ENCODE assay signal across 1 cellular context in the genomic region with DNA sequence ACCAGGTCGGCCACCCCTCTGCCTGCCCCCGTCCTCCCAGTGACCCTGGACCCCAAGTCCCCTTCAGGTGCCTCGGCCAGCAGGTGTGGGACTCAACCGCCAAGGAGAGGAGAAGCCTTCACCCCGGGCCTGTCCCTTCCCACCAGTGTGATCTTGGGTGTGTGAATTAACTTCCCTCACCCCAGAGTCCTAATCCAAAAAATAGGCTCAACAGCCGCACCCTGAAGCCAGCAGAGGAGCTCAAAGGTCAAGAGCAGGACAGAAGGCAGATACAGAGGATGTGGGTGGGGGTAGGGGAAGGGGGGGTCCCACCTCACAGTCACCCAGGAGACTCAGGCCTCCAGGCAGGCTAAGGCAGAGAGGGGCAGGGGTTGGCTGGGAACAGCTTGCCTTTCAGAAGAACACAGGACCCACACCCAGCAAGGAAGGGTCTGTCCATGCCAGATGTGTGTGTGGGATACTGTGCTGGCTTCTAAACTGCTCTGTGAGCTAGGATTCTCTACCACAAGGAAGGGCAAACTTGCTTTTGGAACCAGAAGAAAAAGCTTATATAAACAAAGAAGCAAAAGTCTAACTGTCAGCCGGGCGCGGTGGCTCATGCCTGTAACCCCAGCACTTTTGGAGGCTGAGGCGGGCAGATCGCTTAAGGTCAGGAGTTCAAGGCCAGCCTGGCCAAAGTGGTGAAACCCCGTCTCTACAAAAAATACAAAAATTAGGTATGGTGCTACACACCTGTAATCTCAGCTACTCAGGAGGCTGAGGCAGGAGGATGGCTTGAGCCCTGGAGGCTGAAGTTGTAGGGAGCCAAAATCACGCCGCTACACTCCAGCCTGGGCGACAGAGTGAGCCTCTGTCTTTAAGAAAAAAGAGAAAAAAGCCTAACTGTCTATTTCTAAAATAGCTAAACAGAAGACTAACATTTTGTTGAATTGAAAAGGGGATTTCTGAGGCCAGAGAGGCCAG.
A peak's percentile ranks its signal among the peaks of the same experiment; 100 is the strongest.
TF ChIP-seq lines count a peak whose summit lies in the region.

No MANE protein-coding gene starts in this region.

TF ChIP-seq in K562, 482 proteins besides CTCF, POLR2A, EP300 and RAD21 (continues in another document):
- TF ChIP-seq BACH1 (tag; IDR thresholded peaks at IDR 0.05) (no peak), PHTF2 (CRISPR knock-in tag; IDR thresholded peaks at IDR 0.05) (0 out of 2 replicates have a peak, but pooled peaks have one; percentile 54), ETV6 (IDR thresholded peaks at IDR 0.05; ENCODE audit: borderline replicate concordance in 1 of 2, low read depth in 2 of 2, low read length in 1 of 2) (no peak), ETV6 (CRISPR knock-in tag; IDR thresholded peaks at IDR 0.05; ENCODE audit: borderline replicate concordance) (no peak), PPARD (CRISPR knock-in tag; IDR thresholded peaks at IDR 0.05) (no peak), ZNF766 (CRISPR knock-in tag; conservative IDR thresholded peaks at IDR 0.05) (0 out of 2 replicates have a peak, but pooled peaks have one; percentile 30), ZNF143 (CRISPR knock-in tag; IDR thresholded peaks at IDR 0.05) (0 out of 2 replicates have a peak, but pooled peaks have one; percentile 37), TBP (optimal IDR thresholded peaks at IDR 0.05; ENCODE audit: low read depth, low read length) (peak; percentile 49), HOXB6 (CRISPR knock-in tag; IDR thresholded peaks at IDR 0.05; ENCODE audit: borderline replicate concordance) (0 out of 2 replicates have a peak, but pooled peaks have one; percentile 44), KAT7 (CRISPR knock-in tag; IDR thresholded peaks at IDR 0.05; ENCODE audit: borderline replicate concordance) (0 out of 2 replicates have a peak, but pooled peaks have one; percentile 35), SMARCE1 (IDR thresholded peaks at IDR 0.05) (no peak; the same call in 1 of the 2 replicates), EGR1 (conservative IDR thresholded peaks at IDR 0.05) (peak; percentile 45; the same call in 1 of the 2 replicates), MECOM (CRISPR knock-in tag; IDR thresholded peaks at IDR 0.05) (peak; percentile 17; the same call in 1 of the 2 replicates), SMAD1 (IDR thresholded peaks at IDR 0.05; ENCODE audit: low read depth, low read length, partially characterized antibody) (peak; percentile 20), ARID1B (IDR thresholded peaks at IDR 0.05) (peak; percentile 23; the same call in 1 of the 2 replicates), SIN3A (IDR thresholded peaks at IDR 0.05; ENCODE audit: borderline replicate concordance in 2 of 2, control insufficient read depth in 1 of 2, low read depth in 2 of 2, low read length in 2 of 2) (0 out of 4 replicates have a peak, but pooled peaks of 1 of the 2 experiments have one; percentile 3), ZBTB7A (IDR thresholded peaks at IDR 0.05; ENCODE audit: borderline replicate concordance, control insufficient read depth, low read depth, low read length) (peak; percentile 64; the same call in 1 of the 2 replicates), SP2 (IDR thresholded peaks at IDR 0.05; ENCODE audit: extremely low read depth, low read depth, low read length, poor library complexity, severe bottlenecking) (no peak), DPF2 (IDR thresholded peaks at IDR 0.05) (peak; percentile 17; the same call in 1 of the 2 replicates), CAMTA2 (CRISPR knock-in tag; conservative IDR thresholded peaks at IDR 0.05) (no peak), CBFA2T3 (IDR thresholded peaks at IDR 0.05) (peak; percentile 38), NR2C2 (CRISPR knock-in tag; IDR thresholded peaks at IDR 0.05) (no peak), NR2C2 (tag; IDR thresholded peaks at IDR 0.05) (peak; percentile 77), KDM1A (IDR thresholded peaks at IDR 0.05) (peak in 1 of 2 experiments; percentile 29; a peak in 1 of 4 replicates), POLR3G (IDR thresholded peaks at IDR 0.05; ENCODE audit: extremely low read depth, insufficient read length, insufficient replicate concordance) (no peak), ESRRA (IDR thresholded peaks at IDR 0.05; ENCODE audit: borderline replicate concordance, low read depth) (0 out of 2 replicates have a peak, but pooled peaks have one; percentile 8), FOXA3 (CRISPR knock-in tag; conservative IDR thresholded peaks at IDR 0.05 in 1 of 2, IDR thresholded peaks at IDR 0.05 in 1 of 2) (peak in 1 of 2 experiments; percentile 34; a peak in 1 of 4 replicates), ZNF12 (CRISPR knock-in tag; IDR thresholded peaks at IDR 0.05) (peak; percentile 38; the same call in 1 of the 2 replicates), RBBP5 (IDR thresholded peaks at IDR 0.05; ENCODE audit: borderline replicate concordance, insufficient read depth, low read length, poor library complexity, severe bottlenecking) (peak; percentile 7), MAZ (CRISPR knock-in tag; conservative IDR thresholded peaks at IDR 0.05 in 1 of 2, IDR thresholded peaks at IDR 0.05 in 1 of 2) (peak in 1 of 2 experiments; percentile 18; a peak in 1 of 4 replicates), POLR2AphosphoS5 (IDR thresholded peaks at IDR 0.05; ENCODE audit: control insufficient read depth, insufficient read depth, low read depth, low read length) (peak; percentile 30; the same call in 1 of the 2 replicates)
- TF ChIP-seq, protein P1, sequence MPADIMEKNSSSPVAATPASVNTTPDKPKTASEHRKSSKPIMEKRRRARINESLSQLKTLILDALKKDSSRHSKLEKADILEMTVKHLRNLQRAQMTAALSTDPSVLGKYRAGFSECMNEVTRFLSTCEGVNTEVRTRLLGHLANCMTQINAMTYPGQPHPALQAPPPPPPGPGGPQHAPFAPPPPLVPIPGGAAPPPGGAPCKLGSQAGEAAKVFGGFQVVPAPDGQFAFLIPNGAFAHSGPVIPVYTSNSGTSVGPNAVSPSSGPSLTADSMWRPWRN (IDR thresholded peaks at IDR 0.05; ENCODE audit: low read depth): no peak
- TF ChIP-seq, protein P2, sequence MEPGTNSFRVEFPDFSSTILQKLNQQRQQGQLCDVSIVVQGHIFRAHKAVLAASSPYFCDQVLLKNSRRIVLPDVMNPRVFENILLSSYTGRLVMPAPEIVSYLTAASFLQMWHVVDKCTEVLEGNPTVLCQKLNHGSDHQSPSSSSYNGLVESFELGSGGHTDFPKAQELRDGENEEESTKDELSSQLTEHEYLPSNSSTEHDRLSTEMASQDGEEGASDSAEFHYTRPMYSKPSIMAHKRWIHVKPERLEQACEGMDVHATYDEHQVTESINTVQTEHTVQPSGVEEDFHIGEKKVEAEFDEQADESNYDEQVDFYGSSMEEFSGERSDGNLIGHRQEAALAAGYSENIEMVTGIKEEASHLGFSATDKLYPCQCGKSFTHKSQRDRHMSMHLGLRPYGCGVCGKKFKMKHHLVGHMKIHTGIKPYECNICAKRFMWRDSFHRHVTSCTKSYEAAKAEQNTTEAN (CRISPR knock-in tag; IDR thresholded peaks at IDR 0.05): peak; percentile 57; the same call in 1 of the 2 replicates
- TF ChIP-seq, protein P3, sequence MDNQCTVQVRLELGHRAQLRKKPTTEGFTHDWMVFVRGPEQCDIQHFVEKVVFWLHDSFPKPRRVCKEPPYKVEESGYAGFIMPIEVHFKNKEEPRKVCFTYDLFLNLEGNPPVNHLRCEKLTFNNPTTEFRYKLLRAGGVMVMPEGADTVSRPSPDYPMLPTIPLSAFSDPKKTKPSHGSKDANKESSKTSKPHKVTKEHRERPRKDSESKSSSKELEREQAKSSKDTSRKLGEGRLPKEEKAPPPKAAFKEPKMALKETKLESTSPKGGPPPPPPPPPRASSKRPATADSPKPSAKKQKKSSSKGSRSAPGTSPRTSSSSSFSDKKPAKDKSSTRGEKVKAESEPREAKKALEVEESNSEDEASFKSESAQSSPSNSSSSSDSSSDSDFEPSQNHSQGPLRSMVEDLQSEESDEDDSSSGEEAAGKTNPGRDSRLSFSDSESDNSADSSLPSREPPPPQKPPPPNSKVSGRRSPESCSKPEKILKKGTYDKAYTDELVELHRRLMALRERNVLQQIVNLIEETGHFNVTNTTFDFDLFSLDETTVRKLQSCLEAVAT (IDR thresholded peaks at IDR 0.05): peak; percentile 22 to 41; a peak in 1 of 4 replicates
- TF ChIP-seq, protein P4, sequence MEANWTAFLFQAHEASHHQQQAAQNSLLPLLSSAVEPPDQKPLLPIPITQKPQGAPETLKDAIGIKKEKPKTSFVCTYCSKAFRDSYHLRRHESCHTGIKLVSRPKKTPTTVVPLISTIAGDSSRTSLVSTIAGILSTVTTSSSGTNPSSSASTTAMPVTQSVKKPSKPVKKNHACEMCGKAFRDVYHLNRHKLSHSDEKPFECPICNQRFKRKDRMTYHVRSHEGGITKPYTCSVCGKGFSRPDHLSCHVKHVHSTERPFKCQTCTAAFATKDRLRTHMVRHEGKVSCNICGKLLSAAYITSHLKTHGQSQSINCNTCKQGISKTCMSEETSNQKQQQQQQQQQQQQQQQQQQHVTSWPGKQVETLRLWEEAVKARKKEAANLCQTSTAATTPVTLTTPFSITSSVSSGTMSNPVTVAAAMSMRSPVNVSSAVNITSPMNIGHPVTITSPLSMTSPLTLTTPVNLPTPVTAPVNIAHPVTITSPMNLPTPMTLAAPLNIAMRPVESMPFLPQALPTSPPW (CRISPR knock-in tag; IDR thresholded peaks at IDR 0.05): peak; percentile 68
- TF ChIP-seq, protein P5, sequence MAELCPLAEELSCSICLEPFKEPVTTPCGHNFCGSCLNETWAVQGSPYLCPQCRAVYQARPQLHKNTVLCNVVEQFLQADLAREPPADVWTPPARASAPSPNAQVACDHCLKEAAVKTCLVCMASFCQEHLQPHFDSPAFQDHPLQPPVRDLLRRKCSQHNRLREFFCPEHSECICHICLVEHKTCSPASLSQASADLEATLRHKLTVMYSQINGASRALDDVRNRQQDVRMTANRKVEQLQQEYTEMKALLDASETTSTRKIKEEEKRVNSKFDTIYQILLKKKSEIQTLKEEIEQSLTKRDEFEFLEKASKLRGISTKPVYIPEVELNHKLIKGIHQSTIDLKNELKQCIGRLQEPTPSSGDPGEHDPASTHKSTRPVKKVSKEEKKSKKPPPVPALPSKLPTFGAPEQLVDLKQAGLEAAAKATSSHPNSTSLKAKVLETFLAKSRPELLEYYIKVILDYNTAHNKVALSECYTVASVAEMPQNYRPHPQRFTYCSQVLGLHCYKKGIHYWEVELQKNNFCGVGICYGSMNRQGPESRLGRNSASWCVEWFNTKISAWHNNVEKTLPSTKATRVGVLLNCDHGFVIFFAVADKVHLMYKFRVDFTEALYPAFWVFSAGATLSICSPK (IDR thresholded peaks at IDR 0.05; ENCODE audit: borderline replicate concordance): no peak
- TF ChIP-seq, protein P6, sequence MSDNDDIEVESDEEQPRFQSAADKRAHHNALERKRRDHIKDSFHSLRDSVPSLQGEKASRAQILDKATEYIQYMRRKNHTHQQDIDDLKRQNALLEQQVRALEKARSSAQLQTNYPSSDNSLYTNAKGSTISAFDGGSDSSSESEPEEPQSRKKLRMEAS (CRISPR knock-in tag; IDR thresholded peaks at IDR 0.05): peak; percentile 54; the same call in 1 of the 2 replicates
- TF ChIP-seq, protein P7, sequence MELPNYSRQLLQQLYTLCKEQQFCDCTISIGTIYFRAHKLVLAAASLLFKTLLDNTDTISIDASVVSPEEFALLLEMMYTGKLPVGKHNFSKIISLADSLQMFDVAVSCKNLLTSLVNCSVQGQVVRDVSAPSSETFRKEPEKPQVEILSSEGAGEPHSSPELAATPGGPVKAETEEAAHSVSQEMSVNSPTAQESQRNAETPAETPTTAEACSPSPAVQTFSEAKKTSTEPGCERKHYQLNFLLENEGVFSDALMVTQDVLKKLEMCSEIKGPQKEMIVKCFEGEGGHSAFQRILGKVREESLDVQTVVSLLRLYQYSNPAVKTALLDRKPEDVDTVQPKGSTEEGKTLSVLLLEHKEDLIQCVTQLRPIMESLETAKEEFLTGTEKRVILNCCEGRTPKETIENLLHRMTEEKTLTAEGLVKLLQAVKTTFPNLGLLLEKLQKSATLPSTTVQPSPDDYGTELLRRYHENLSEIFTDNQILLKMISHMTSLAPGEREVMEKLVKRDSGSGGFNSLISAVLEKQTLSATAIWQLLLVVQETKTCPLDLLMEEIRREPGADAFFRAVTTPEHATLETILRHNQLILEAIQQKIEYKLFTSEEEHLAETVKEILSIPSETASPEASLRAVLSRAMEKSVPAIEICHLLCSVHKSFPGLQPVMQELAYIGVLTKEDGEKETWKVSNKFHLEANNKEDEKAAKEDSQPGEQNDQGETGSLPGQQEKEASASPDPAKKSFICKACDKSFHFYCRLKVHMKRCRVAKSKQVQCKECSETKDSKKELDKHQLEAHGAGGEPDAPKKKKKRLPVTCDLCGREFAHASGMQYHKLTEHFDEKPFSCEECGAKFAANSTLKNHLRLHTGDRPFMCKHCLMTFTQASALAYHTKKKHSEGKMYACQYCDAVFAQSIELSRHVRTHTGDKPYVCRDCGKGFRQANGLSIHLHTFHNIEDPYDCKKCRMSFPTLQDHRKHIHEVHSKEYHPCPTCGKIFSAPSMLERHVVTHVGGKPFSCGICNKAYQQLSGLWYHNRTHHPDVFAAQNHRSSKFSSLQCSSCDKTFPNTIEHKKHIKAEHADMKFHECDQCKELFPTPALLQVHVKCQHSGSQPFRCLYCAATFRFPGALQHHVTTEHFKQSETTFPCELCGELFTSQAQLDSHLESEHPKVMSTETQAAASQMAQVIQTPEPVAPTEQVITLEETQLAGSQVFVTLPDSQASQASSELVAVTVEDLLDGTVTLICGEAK (IDR thresholded peaks at IDR 0.05): 0 out of 2 replicates have a peak, but pooled peaks have one; percentile 36
- TF ChIP-seq, protein P7 (CRISPR knock-in tag; IDR thresholded peaks at IDR 0.05): no peak
